Comparison of ENCODE assay signal across 1 cellular context in genomic region chr10:87658383-87658795, GRCh38.
TF ChIP-seq lines count a peak whose summit lies in the region.

No MANE protein-coding gene starts in this region.

TF ChIP-seq in HEK293, 187 proteins besides CTCF, POLR2A, EP300 and RAD21 (continued from another document):
- peak; percentile 65 for TF ChIP-seq WT1 (tag by site-specific recombination; IDR thresholded peaks at IDR 0.05)
- TF ChIP-seq SP7 (tag by site-specific recombination; IDR thresholded peaks at IDR 0.05), result peak; percentile 72
- no peak for TF ChIP-seq PATZ1 (tag by site-specific recombination; IDR thresholded peaks at IDR 0.05)
- TF ChIP-seq ZSCAN23 (tag by site-specific recombination; IDR thresholded peaks at IDR 0.05), result 0 out of 2 replicates have a peak, but pooled peaks have one; percentile 16
- peak; percentile 79 for TF ChIP-seq ZNF629 (tag by site-specific recombination; IDR thresholded peaks at IDR 0.05)
